ENCODE assay signal across 8 cellular contexts in genomic region chr3:197501496-197501878, GRCh38. TPM values are rescaled to one million over a fixed set of nuclear protein-coding genes. Genes with fewer than 3 reads are reported as not detected.
A peak's percentile ranks its signal among the peaks of the same experiment; 100 is the strongest.
DNase-seq lines count a peak whose midpoint lies in the region; ATAC-seq, FAIRE-seq and TF ChIP-seq lines count a peak whose summit lies in the region.

No MANE protein-coding gene starts in this region.

- no peaks in the 10 kb centered on the region for H3K79me2 ChIP-seq in PC-3 (ENCODE audit: low read length)

- H3K27ac ChIP-seq in PC-3 (ENCODE audit: low read length): peak overlapping the region; percentile 61

- BruUV-seq in PC-3 (replicated peaks; lab: Mats Ljungman, UMichigan): no TSS peak

- intact Hi-C loops in PC-3 (cut with micrococcal nuclease): loop anchor here (5.0 kb wide), 2 partner anchors 34 to 129 kb away; no protein-coding TSS in a partner anchor

- CTCF ChIA-PET in PC-3 (lab: Charles Lee): interaction anchor here (0.5 to 1.4 kb wide), 3 partner anchors 48 to 228 kb away, joined by 3 to 4 read pairs (median 4); no protein-coding TSS in a partner anchor

- no peaks in the 10 kb centered on the region for H3F3A ChIP-seq in PC-3 (ENCODE audit: low read length, unreplicated experiment)

- H3K27me3 ChIP-seq in PC-3 (ENCODE audit: low read length): no peaks in the 10 kb centered on the region

- 0 out of 2 replicates have a peak overlapping the region, but pooled peaks have one; percentile 12 for H3K4me2 ChIP-seq in PC-3 (ENCODE audit: low read length)

- H3K4me1 ChIP-seq in PC-3 (ENCODE audit: insufficient read depth, low read length): peaks cover 30% of the 10 kb centered on the region

- H2AFZ ChIP-seq in PC-3 (ENCODE audit: low read length): peak overlapping the region; percentile 61

- H3K36me3 ChIP-seq in PC-3 (ENCODE audit: low read depth, low read length): no peaks in the 10 kb centered on the region

- TF ChIP-seq POLR2A in H54 (IDR thresholded peaks at IDR 0.05; ENCODE audit: low read depth, low read length): no peak

- H3K9me3 ChIP-seq in PC-3 (ENCODE audit: low read length): no peaks in the 10 kb centered on the region

- H3K9me2 ChIP-seq in PC-3 (replicated peaks; ENCODE audit: low read length): no peaks in the 10 kb centered on the region

- ATAC-seq in HG02642 (IDR thresholded peaks at IDR 0.05; ENCODE audit: poor library complexity, unreplicated experiment) (peak; percentile 25), PC-3 (no peak), GM21367 (IDR thresholded peaks at IDR 0.05; ENCODE audit: unreplicated experiment) (no peak)

- FAIRE-seq in H54 (lab: Jason Lieb, UNC): no peak

- H3K4me3 ChIP-seq in PC-3 (ENCODE audit: low read length): no peak overlapping the region

- POLR2A ChIA-PET in PC-3 (lab: Charles Lee; ENCODE audit: unreplicated experiment): no interaction called here

- H4K20me1 ChIP-seq in PC-3 (ENCODE audit: low read length): no peaks in the 10 kb centered on the region

- no peak for TF ChIP-seq CTCF in PC-3 (conservative IDR thresholded peaks at IDR 0.05; ENCODE audit: low read depth, low read length)

- peak overlapping the region; percentile 37; the same call in 1 of the 2 replicates for H3K9ac ChIP-seq in PC-3 (ENCODE audit: low read length)

- peak; percentile 50 for DNase-seq in ELR (ENCODE audit: low read depth)
- peak; percentile 37 for DNase-seq in PC-3
- DNase-seq in kidney tubule cell (ENCODE audit: low spot score): peak; percentile 45
- DNase-seq in H54 (ENCODE audit: insufficient read length, low spot score): no peak
- DNase-seq in NCI-H2196 (lab: John Stamatoyannopoulos, UW; ENCODE audit: unreplicated experiment): no peak
- no peak for DNase-seq in activated CD8-positive, alpha-beta memory T cell treated with anti-CD3 and anti-CD28 coated beads, Interleukin-2, amount 50 U/mL, for 48 hours

RNA-seq across cellular contexts. Expression of gene BDH1, which starts 54.3 kb away (rescaled TPM):
- total RNA-seq in PC-3 (2014; rRNA removed): 10.6 and 14.1 TPM in 2 replicates

Comparison
In these comparisons a context has a peak if more than half of its experiments do, and no peak if none do; other contexts are left out.
1. DNase-seq: peak in ELR (single experiment), PC-3 (single experiment) and kidney tubule cell (single experiment); none in H54 (single experiment), NCI-H2196 (single experiment) and activated CD8-positive, alpha-beta memory T cell treated with anti-CD3 and anti-CD28 coated beads, Interleukin-2, amount 50 U/mL, for 48 hours (single experiment).